In the genomic region with DNA sequence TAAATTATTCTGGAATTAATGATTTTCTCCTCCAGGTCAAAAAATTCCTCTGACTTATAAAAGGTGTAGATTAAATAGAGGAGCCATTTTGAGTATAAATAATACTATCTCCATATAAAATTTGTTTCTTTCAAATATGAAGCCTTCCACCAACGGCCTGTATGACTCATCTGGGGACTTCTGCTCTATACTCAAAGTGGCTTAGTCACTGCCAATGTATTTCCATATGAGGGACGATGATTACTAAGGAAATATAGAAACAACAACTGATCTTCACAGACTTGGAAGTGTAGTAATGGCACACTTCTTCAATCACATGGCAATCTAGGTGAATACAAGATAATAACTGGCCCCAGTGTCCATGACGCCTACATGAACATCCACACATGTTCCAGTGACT, we compare ENCODE assay signal across 11 cellular contexts.
DNase-seq lines count a peak whose midpoint lies in the region; ATAC-seq and TF ChIP-seq lines count a peak whose summit lies in the region.
"Had no signal": no experiment of that assay in that cellular context is flagged by ENCODE, and none has a peak within 500 bp of the region (broad histone marks: within the 10 kb centered on the region; RNA-seq: fewer than 3 reads in every experiment).

No MANE protein-coding gene starts in this region.

- H3K27me3 ChIP-seq in transverse colon = no peaks in the 10 kb centered on the region
- no peaks in the 10 kb centered on the region for H3K27me3 ChIP-seq in endodermal cell (ENCODE audit: control insufficient read depth, insufficient read depth, low read length, poor library complexity, severe bottlenecking)

- no peaks in the 10 kb centered on the region for H3K4me1 ChIP-seq in transverse colon
- no peaks in the 10 kb centered on the region for H3K4me1 ChIP-seq in endodermal cell (ENCODE audit: control insufficient read depth, insufficient read depth, low read length)

- no peaks in the 10 kb centered on the region for H3K27me3 Mint-ChIP-seq in endodermal cell (ENCODE audit: insufficient read depth)

- no peak for TF ChIP-seq EP300 in transverse colon (IDR thresholded peaks at IDR 0.05; ENCODE audit: low read depth)

- H3K9me3 ChIP-seq in transverse colon (no peaks in the 10 kb centered on the region), endodermal cell (ENCODE audit: control insufficient read depth, low read length) (no peaks in the 10 kb centered on the region)

- no peak overlapping the region for H3K27ac ChIP-seq in transverse colon
- H3K27ac ChIP-seq in endodermal cell (ENCODE audit: low read depth, low read length) = no peak overlapping the region

- ATAC-seq in HG02870 (IDR thresholded peaks at IDR 0.05; ENCODE audit: unreplicated experiment) (peak; percentile 55), HG02938 (IDR thresholded peaks at IDR 0.05; ENCODE audit: unreplicated experiment) (no peak)
- no peak for ATAC-seq in stimulated activated effector memory CD8-positive, alpha-beta T cell treated with anti-CD3 and anti-CD28 coated beads, Interleukin-12 subunit alpha, Interleukin-12 subunit beta, amount 100 ng/mL, for 72 hours

- H3K4me3 Mint-ChIP-seq in stimulated activated effector memory CD8-positive, alpha-beta T cell treated with anti-CD3 and anti-CD28 coated beads, Interleukin-12 subunit alpha, Interleukin-12 subunit beta, amount 100 ng/mL, for 72 hours = no peak overlapping the region
- H3K4me3 Mint-ChIP-seq in endodermal cell = no peak overlapping the region
- H3K4me3 Mint-ChIP-seq: CD14-positive monocyte had no signal

- DNase-seq in ACHN (peak; percentile 49), RPMI7951 (ENCODE audit: low read depth) (peak; percentile 80), fibroblast of peridontal ligament (ENCODE audit: extremely low read depth) (peak; percentile 69), transverse colon (no peak), endodermal cell (no peak)
- DNase-seq in stimulated activated effector memory CD8-positive, alpha-beta T cell treated with anti-CD3 and anti-CD28 coated beads, Interleukin-12 subunit alpha, Interleukin-12 subunit beta, amount 100 ng/mL, for 72 hours (ENCODE audit: low spot score in 2 of 2) = no peak
- DNase-seq: NCI-H510A, posterior cingulate gyrus had no signal

- H3K36me3 ChIP-seq in transverse colon = no peaks in the 10 kb centered on the region
- H3K36me3 ChIP-seq in endodermal cell (ENCODE audit: control insufficient read depth, insufficient read depth, low read length) = no peaks in the 10 kb centered on the region

- WGBS in transverse colon (ENCODE audit: low coverage in 1 of 2), 2 donors = 51 to 54% methylated on average over 3 of the region's 3 CpGs
- WGBS in endodermal cell (ENCODE audit: insufficient coverage in 1 of 2, insufficient read length in 1 of 2), 2 experiments = 88 to 94% methylated on average over 2 of the region's 3 CpGs

- H3K36me3 Mint-ChIP-seq in stimulated activated effector memory CD8-positive, alpha-beta T cell treated with anti-CD3 and anti-CD28 coated beads, Interleukin-12 subunit alpha, Interleukin-12 subunit beta, amount 100 ng/mL, for 72 hours = no peaks in the 10 kb centered on the region
- no peaks in the 10 kb centered on the region for H3K36me3 Mint-ChIP-seq in endodermal cell (ENCODE audit: low read depth)
- H3K36me3 Mint-ChIP-seq: CD14-positive monocyte had no signal

- peaks cover 3% of the 10 kb centered on the region for H3K9me3 Mint-ChIP-seq in stimulated activated effector memory CD8-positive, alpha-beta T cell treated with anti-CD3 and anti-CD28 coated beads, Interleukin-12 subunit alpha, Interleukin-12 subunit beta, amount 100 ng/mL, for 72 hours
- no peaks in the 10 kb centered on the region for H3K9me3 Mint-ChIP-seq in endodermal cell

- no peak overlapping the region for H3K27ac Mint-ChIP-seq in stimulated activated effector memory CD8-positive, alpha-beta T cell treated with anti-CD3 and anti-CD28 coated beads, Interleukin-12 subunit alpha, Interleukin-12 subunit beta, amount 100 ng/mL, for 72 hours
- no peak overlapping the region for H3K27ac Mint-ChIP-seq in endodermal cell
- H3K27ac Mint-ChIP-seq: CD14-positive monocyte had no signal

- H3K4me1 Mint-ChIP-seq in stimulated activated effector memory CD8-positive, alpha-beta T cell treated with anti-CD3 and anti-CD28 coated beads, Interleukin-12 subunit alpha, Interleukin-12 subunit beta, amount 100 ng/mL, for 72 hours = no peaks in the 10 kb centered on the region
- H3K4me1 Mint-ChIP-seq in endodermal cell = peaks cover 14% of the 10 kb centered on the region
- H3K4me1 Mint-ChIP-seq: CD14-positive monocyte had no signal

- no peak overlapping the region for H3K4me3 ChIP-seq in transverse colon
- no peak overlapping the region for H3K4me3 ChIP-seq in endodermal cell (ENCODE audit: low read length)

- no peak for TF ChIP-seq CTCF in transverse colon (IDR thresholded peaks at IDR 0.05)
- no peak for TF ChIP-seq CTCF in endodermal cell (conservative IDR thresholded peaks at IDR 0.05)

- intact Hi-C loops in transverse colon (cut with DNase I; ENCODE audit: low total_unique reads) = no loop called here

- H3K9ac ChIP-seq in endodermal cell (ENCODE audit: extremely low read depth, low read length, poor library complexity, severe bottlenecking) = no peak overlapping the region

- in situ Hi-C loops in ACHN (cut with HindIII; ENCODE audit: low pct_ligation_motif_present, low pct_unique_long_range_greater_than_20kb, low sequenced_read_pairs) (no loop called here), transverse colon (cut with MboI; ENCODE audit: low pct_ligation_motif_present in 1 of 4, low pct_unique_long_range_greater_than_20kb in 1 of 4, low sequenced_read_pairs in 3 of 4) (no loop called here)

- TF ChIP-seq POLR2A in transverse colon (IDR thresholded peaks at IDR 0.05) = no peak

Comparison
In these comparisons a context has a peak if more than half of its experiments do, and no peak if none do; other contexts are left out.
1. DNase-seq: peak in ACHN (single experiment), RPMI7951 (single experiment) and fibroblast of peridontal ligament (single experiment); none in stimulated activated effector memory CD8-positive, alpha-beta T cell treated with anti-CD3 and anti-CD28 coated beads, Interleukin-12 subunit alpha, Interleukin-12 subunit beta, amount 100 ng/mL, for 72 hours (0 of 2), transverse colon (single experiment) and endodermal cell (single experiment).